Comparison of ENCODE assay signal across 8 cellular contexts in the genomic region with DNA sequence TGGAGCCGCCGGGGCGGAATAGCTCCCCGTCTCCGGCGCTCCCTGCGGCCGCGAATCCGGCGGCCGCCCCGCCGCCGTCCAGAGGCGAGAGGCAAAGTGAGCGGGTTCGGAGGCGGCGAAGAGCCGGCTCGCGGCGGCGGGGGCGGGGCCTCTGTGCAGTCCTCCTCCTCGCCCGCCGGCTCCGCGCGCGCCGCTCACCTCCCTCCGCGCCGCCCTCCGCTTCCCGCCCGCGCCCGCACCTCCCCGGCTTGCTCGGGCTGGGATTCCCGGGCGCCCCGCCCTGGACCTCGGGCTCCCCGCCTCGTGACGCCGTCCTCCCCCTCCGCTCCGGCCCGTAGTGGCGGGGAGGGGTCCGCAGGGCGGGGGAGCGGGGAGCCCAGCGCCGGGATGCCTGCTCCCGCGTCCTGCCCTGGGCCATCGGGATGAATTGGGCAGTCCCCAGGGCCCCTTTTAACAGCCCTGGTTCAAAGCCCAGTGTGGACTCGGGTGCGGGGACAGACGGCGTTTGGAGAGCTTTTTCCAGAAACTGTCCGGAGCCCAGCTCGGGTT. TPM values are rescaled to one million over a fixed set of nuclear protein-coding genes. Genes with fewer than 3 reads are reported as not detected.
DNase-seq lines count a peak whose midpoint lies in the region; ATAC-seq, FAIRE-seq and TF ChIP-seq lines count a peak whose summit lies in the region.

A gene with protein sequence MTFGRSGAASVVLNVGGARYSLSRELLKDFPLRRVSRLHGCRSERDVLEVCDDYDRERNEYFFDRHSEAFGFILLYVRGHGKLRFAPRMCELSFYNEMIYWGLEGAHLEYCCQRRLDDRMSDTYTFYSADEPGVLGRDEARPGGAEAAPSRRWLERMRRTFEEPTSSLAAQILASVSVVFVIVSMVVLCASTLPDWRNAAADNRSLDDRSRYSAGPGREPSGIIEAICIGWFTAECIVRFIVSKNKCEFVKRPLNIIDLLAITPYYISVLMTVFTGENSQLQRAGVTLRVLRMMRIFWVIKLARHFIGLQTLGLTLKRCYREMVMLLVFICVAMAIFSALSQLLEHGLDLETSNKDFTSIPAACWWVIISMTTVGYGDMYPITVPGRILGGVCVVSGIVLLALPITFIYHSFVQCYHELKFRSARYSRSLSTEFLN (minus strand): TSS at position 98 of the 549 bp plus-strand sequence. CDS start 481 bp downstream, outside the sequence.

- H3K4me3 Mint-ChIP-seq in endodermal cell, result peak within 1 kb of the TSS; percentile 68

- WGBS in endodermal cell (ENCODE audit: insufficient coverage in 1 of 2, insufficient read length in 1 of 2), 2 experiments, result 0% methylated on average over 18 to 70 of the region's 70 CpGs

- no peaks in the 10 kb centered on the region for H3K4me1 ChIP-seq in endodermal cell (ENCODE audit: control insufficient read depth, insufficient read depth, low read length)

- no peaks in the 10 kb centered on the region for H3K36me3 Mint-ChIP-seq in endodermal cell (ENCODE audit: low read depth)

- no peak within 1 kb of the TSS for H3K27ac ChIP-seq in endodermal cell (ENCODE audit: low read depth, low read length)

- H3K27me3 Mint-ChIP-seq in endodermal cell (ENCODE audit: insufficient read depth), result peaks cover 33% of the 10 kb centered on the region

- ATAC-seq in HG03135 (IDR thresholded peaks at IDR 0.05; ENCODE audit: unreplicated experiment), result peak; percentile 62
- ATAC-seq in stimulated activated naive CD8-positive, alpha-beta T cell treated with anti-CD3 and anti-CD28 coated beads, Interleukin-15, Interleukin-2, amounts not matched to agents 100 U/mL and 50 U/mL, for 24 hours, result peak; percentile 76

- DNase-seq in GM18507 (ENCODE audit: extremely low spot score, insufficient read length, low read depth), result peak; percentile 36
- peak; percentile 78 for DNase-seq in NCI-H510A treated with DMSO at 0.1 percent for 48 hours (lab: John Stamatoyannopoulos, UW)
- DNase-seq in activated CD8-positive, alpha-beta memory T cell treated with anti-CD3 and anti-CD28 coated beads for 48 hours (ENCODE audit: low read depth in 2 of 3, low spot score in 2 of 3), result peak; percentile 11 to 35 (median 28)
- peak; percentile 89 for DNase-seq in endodermal cell
- peak; percentile 13 for DNase-seq in myocyte (ENCODE audit: low read depth)
- peak; percentile 77 for DNase-seq in stimulated activated naive CD8-positive, alpha-beta T cell treated with anti-CD3 and anti-CD28 coated beads, Interleukin-15, Interleukin-2, amounts not matched to agents 100 U/mL and 50 U/mL, for 24 hours
- no peak for DNase-seq in globus pallidus (ENCODE audit: low spot score)

- TF ChIP-seq CTCF in endodermal cell (conservative IDR thresholded peaks at IDR 0.05), result no peak

- peaks cover 8% of the 10 kb centered on the region for H3K4me1 Mint-ChIP-seq in endodermal cell

- no peaks in the 10 kb centered on the region for H3K9me3 Mint-ChIP-seq in endodermal cell

- H3K27me3 ChIP-seq in endodermal cell (ENCODE audit: control insufficient read depth, insufficient read depth, low read length, poor library complexity, severe bottlenecking), result peaks cover 49% of the 10 kb centered on the region

- no peaks in the 10 kb centered on the region for H3K36me3 ChIP-seq in endodermal cell (ENCODE audit: control insufficient read depth, insufficient read depth, low read length)

- no peaks in the 10 kb centered on the region for H3K9me3 ChIP-seq in endodermal cell (ENCODE audit: control insufficient read depth, low read length)

- no peak within 1 kb of the TSS for H3K9ac ChIP-seq in endodermal cell (ENCODE audit: extremely low read depth, low read length, poor library complexity, severe bottlenecking)

- peak within 1 kb of the TSS; percentile 80 for H3K4me3 ChIP-seq in endodermal cell (ENCODE audit: low read length)

- peak within 1 kb of the TSS; percentile 84 for H3K27ac Mint-ChIP-seq in endodermal cell

- no peak for FAIRE-seq in GM18507 (lab: Jason Lieb, UNC)

RNA-seq across cellular contexts. Expression of the gene that starts here (rescaled TPM):
- total RNA-seq in endodermal cell (1 to 10 TPM in 1 of 2 donors, under 1 TPM in 1; 0.84 to 1.5 TPM), myocyte (not detected in 2 replicates)
- polyA plus RNA-seq in endodermal cell (2013, experiment 1 of 2), result 0.64 TPM
- 0.50 TPM for polyA plus RNA-seq in endodermal cell (2013, experiment 2 of 2)
- not detected for polyA plus RNA-seq in myocyte (2012)

Comparison
In these comparisons a context has a peak if more than half of its experiments do, and no peak if none do; other contexts are left out.
1. Peak in DNase-seq in myocyte; RNA of the gene not detected or under 1 TPM.